ENCODE assay signal across 26 cellular contexts in genomic region chr9:78565481-78565880, GRCh38.
"Had no signal": no experiment of that assay in that cellular context is flagged by ENCODE, and none has a peak within 500 bp of the region (broad histone marks: within the 10 kb centered on the region; RNA-seq: fewer than 3 reads in every experiment).

No MANE protein-coding gene starts in this region.

- H3K4me2 ChIP-seq: PC-9 had no signal

- DNase-seq: activated CD4-positive, alpha-beta T cell treated with anti-CD3 and anti-CD28 coated beads for 48 hours; activated CD4-positive, alpha-beta T cell treated with anti-CD3 and anti-CD28 coated beads, Interleukin-2, amount 50 U/mL, for 4 hours; activated CD4-positive, CD25-positive, alpha-beta regulatory T cell treated with anti-CD3 and anti-CD28 coated beads, Interleukin-2, amount 50 U/mL, for 72 hours; activated CD8-positive, alpha-beta memory T cell treated with anti-CD3 and anti-CD28 coated beads, Interleukin-2, amount 50 U/mL, for 48 hours; activated CD8-positive, alpha-beta T cell treated with anti-CD3 and anti-CD28 coated beads, Interleukin-2, amount 10 ng/mL, durations not matched to agents 7 days and 5 days; activated effector memory CD4-positive, alpha-beta T cell treated with Interleukin-2 at 50 U/mL for 16 hours; activated naive CD4-positive, alpha-beta T cell; activated T-cell treated with anti-CD3 and anti-CD28 coated beads, Interleukin-2, amount 50 U/mL, for 24 hours; amniotic stem cell; body of pancreas; central memory CD4-positive, alpha-beta T cell; Kasumi-1; KBM-7; NCI-H1105 treated with DMSO at 0.1 percent for 48 hours; NCI-H2029; NCI-H226; NCI-H510A treated with DMSO at 0.1 percent for 48 hours; NCI-H69; PC-9; SIG-M5; T-helper 17 cell; T-helper 9 cell had no signal

- ATAC-seq: activated CD8-positive, alpha-beta T cell treated with anti-CD3 and anti-CD28 coated beads, Interleukin-2, amount 10 ng/mL, durations not matched to agents 7 days and 5 days; body of pancreas; T-helper 17 cell; WTC11 had no signal

- H3K4me1 Mint-ChIP-seq: activated naive CD4-positive, alpha-beta T cell treated with anti-CD3 and anti-CD28 coated beads, Interleukin-2, amount 50 U/mL, for 24 hours; T-helper 17 cell had no signal

- H3K27ac Mint-ChIP-seq: activated CD8-positive, alpha-beta T cell treated with anti-CD3 and anti-CD28 coated beads, Interleukin-2, amount 10 ng/mL, durations not matched to agents 7 days and 5 days; activated naive CD4-positive, alpha-beta T cell treated with anti-CD3 and anti-CD28 coated beads, Interleukin-2, amount 50 U/mL, for 24 hours; activated T-cell treated with anti-CD3 and anti-CD28 coated beads, Interleukin-2, amount 50 U/mL, for 24 hours; activated T-helper 1 cell treated with anti-CD3 and anti-CD28 coated beads, Interleukin-12 subunit alpha, Interleukin-12 subunit beta, Interleukin-2, Interleukin-4 antibody, amounts not matched to agents 30 ng/mL and 10 ng/mL and 1 ng/mL, durations not matched to agents 14 hours and 24 hours and 36 hours; T-helper 17 cell; WTC11 had no signal

- H3K36me3 ChIP-seq: ascending aorta had no signal

- H3K4me1 ChIP-seq: ascending aorta, body of pancreas had no signal

- H3K4me3 ChIP-seq: ascending aorta, body of pancreas, PC-9 had no signal

- H2AFZ ChIP-seq: PC-9 had no signal

- H3K9me3 ChIP-seq: ascending aorta, body of pancreas had no signal

- H3K27me3 Mint-ChIP-seq: activated naive CD4-positive, alpha-beta T cell treated with anti-CD3 and anti-CD28 coated beads, Interleukin-2, amount 50 U/mL, for 24 hours; T-helper 17 cell had no signal

- H3K27me3 ChIP-seq: ascending aorta, body of pancreas had no signal

- H3K4me3 Mint-ChIP-seq: activated CD8-positive, alpha-beta T cell treated with anti-CD3 and anti-CD28 coated beads, Interleukin-2, amount 10 ng/mL, durations not matched to agents 7 days and 5 days; activated naive CD4-positive, alpha-beta T cell treated with anti-CD3 and anti-CD28 coated beads, Interleukin-2, amount 50 U/mL, for 24 hours; activated T-cell treated with anti-CD3 and anti-CD28 coated beads, Interleukin-2, amount 50 U/mL, for 24 hours; activated T-helper 1 cell treated with anti-CD3 and anti-CD28 coated beads, Interleukin-12 subunit alpha, Interleukin-12 subunit beta, Interleukin-2, Interleukin-4 antibody, amounts not matched to agents 30 ng/mL and 10 ng/mL and 1 ng/mL, durations not matched to agents 14 hours and 24 hours and 36 hours; T-helper 17 cell; WTC11 had no signal

- H3K27ac ChIP-seq: ascending aorta, body of pancreas, PC-9 had no signal

- H3K9me3 Mint-ChIP-seq: activated naive CD4-positive, alpha-beta T cell treated with anti-CD3 and anti-CD28 coated beads, Interleukin-2, amount 50 U/mL, for 24 hours; activated T-cell treated with anti-CD3 and anti-CD28 coated beads, Interleukin-2, amount 50 U/mL, for 24 hours; activated T-helper 1 cell treated with anti-CD3 and anti-CD28 coated beads, Interleukin-12 subunit alpha, Interleukin-12 subunit beta, Interleukin-2, Interleukin-4 antibody, amounts not matched to agents 30 ng/mL and 10 ng/mL and 1 ng/mL, durations not matched to agents 14 hours and 24 hours and 36 hours had no signal

- H3K36me3 Mint-ChIP-seq: activated naive CD4-positive, alpha-beta T cell treated with anti-CD3 and anti-CD28 coated beads, Interleukin-2, amount 50 U/mL, for 24 hours; WTC11 had no signal
